ENCODE assay signal across 14 cellular contexts in genomic region chr1:198549863-198550262, GRCh38. TPM values are rescaled to one million over a fixed set of nuclear protein-coding genes. Genes with fewer than 3 reads are reported as not detected.
DNase-seq lines count a peak whose midpoint lies in the region; ATAC-seq and TF ChIP-seq lines count a peak whose summit lies in the region.
"Had no signal": no experiment of that assay in that cellular context is flagged by ENCODE, and none has a peak within 500 bp of the region (broad histone marks: within the 10 kb centered on the region; RNA-seq: fewer than 3 reads in every experiment).

No MANE protein-coding gene starts in this region.

- H3K27ac ChIP-seq in ovary: no peak overlapping the region
- H3K27ac ChIP-seq: brain microvascular endothelial cell, lower lobe of right lung, sigmoid colon had no signal

- POLR2A ChIA-PET in activated B cell treated with CpG ODN at 0.5 μM for 24 hours (lab: Charles Lee): interaction anchor here (0.5 to 4.3 kb wide), 15 partner anchors 11 to 156 kb away, joined by 3 to 40 read pairs (median 5); no protein-coding TSS in a partner anchor

- intact Hi-C loops in activated B cell treated with CpG ODN at 0.5 μM for 24 hours (cut with micrococcal nuclease): loop anchor here (1.0 to 5.0 kb wide), 5 partner anchors 11 to 393 kb away; partner anchors contain the start of genes NEK7 and PTPRC
- intact Hi-C loops in ovary (cut with DNase I): no loop called here

- peak overlapping the region; percentile 89 for H3K27ac Mint-ChIP-seq in activated B cell treated with CpG ODN at 0.5 μM for 24 hours

- no peak for TF ChIP-seq POLR2A in ovary (IDR thresholded peaks at IDR 0.05)

- peaks cover 67% of the 10 kb centered on the region for H3K4me1 Mint-ChIP-seq in activated B cell treated with CpG ODN at 0.5 μM for 24 hours

- H3K4me3 ChIP-seq in ovary: no peak overlapping the region
- H3K4me3 ChIP-seq: lower lobe of right lung, sigmoid colon had no signal

- H3K4me1 ChIP-seq in ovary (ENCODE audit: insufficient read depth): no peaks in the 10 kb centered on the region
- H3K4me1 ChIP-seq: sigmoid colon had no signal

- no peaks in the 10 kb centered on the region for H3K27me3 Mint-ChIP-seq in activated B cell treated with CpG ODN at 0.5 μM for 24 hours

- ATAC-seq in GM18498 (IDR thresholded peaks at IDR 0.05; ENCODE audit: unreplicated experiment) (peak; percentile 88), GM19463 (IDR thresholded peaks at IDR 0.05; ENCODE audit: unreplicated experiment) (peak; percentile 92), HG03039 (IDR thresholded peaks at IDR 0.05; ENCODE audit: unreplicated experiment) (peak; percentile 81), activated B cell treated with CpG ODN at 0.5 μM for 24 hours (ENCODE audit: low read depth) (peak; percentile 90)
- ATAC-seq: Right ventricle myocardium inferior had no signal

- no peak for TF ChIP-seq EP300 in ovary (IDR thresholded peaks at IDR 0.05)

- H3K36me3 ChIP-seq in ovary: no peaks in the 10 kb centered on the region
- H3K36me3 ChIP-seq: brain microvascular endothelial cell, lower lobe of right lung, sigmoid colon had no signal

- no peaks in the 10 kb centered on the region for H3K27me3 ChIP-seq in ovary
- H3K27me3 ChIP-seq: brain microvascular endothelial cell, sigmoid colon had no signal

- no peaks in the 10 kb centered on the region for H3K9me3 ChIP-seq in ovary
- H3K9me3 ChIP-seq: lower lobe of right lung, sigmoid colon had no signal

- CTCF ChIA-PET in activated B cell treated with CpG ODN at 0.5 μM for 24 hours (lab: Charles Lee): interaction anchor here (0.7 to 1.3 kb wide), 2 partner anchors 14 to 26 kb away, joined by 3 read pairs; no protein-coding TSS in a partner anchor

- TF ChIP-seq CTCF in activated B cell treated with CpG ODN at 0.5 μM for 24 hours (IDR thresholded peaks at IDR 0.05) (no peak), ovary (IDR thresholded peaks at IDR 0.05) (no peak)

- H3K36me3 Mint-ChIP-seq in activated B cell treated with CpG ODN at 0.5 μM for 24 hours (ENCODE audit: low read depth): no peaks in the 10 kb centered on the region

- H3K9me3 Mint-ChIP-seq in activated B cell treated with CpG ODN at 0.5 μM for 24 hours: peaks cover 7% of the 10 kb centered on the region

- peak overlapping the region; percentile 63 for H3K4me3 Mint-ChIP-seq in activated B cell treated with CpG ODN at 0.5 μM for 24 hours

- DNase-seq in activated B cell treated with CpG ODN at 0.5 μM for 24 hours (no peak), ovary (no peak), DMS79 treated with DMSO at 0.1 percent for 48 hours (lab: John Stamatoyannopoulos, UW) (no peak), DMS53 treated with DMSO at 0.1 percent for 48 hours (lab: John Stamatoyannopoulos, UW; ENCODE audit: unreplicated experiment) (no peak)
- no peak for DNase-seq in activated CD8-positive, alpha-beta memory T cell treated with anti-CD3 and anti-CD28 coated beads, Interleukin-2, amount 50 U/mL, for 48 hours
- DNase-seq: activated CD4-positive, alpha-beta T cell treated with anti-CD3 and anti-CD28 coated beads, Interleukin-2, amount 50 U/mL, for 1 hour; brain microvascular endothelial cell; lower lobe of right lung; NCI-H1417 treated with DMSO at 0.1 percent for 48 hours; sigmoid colon had no signal

RNA-seq across cellular contexts. Expression of gene ATP6V1G3, which starts 9.4 kb away (rescaled TPM):
- total RNA-seq in activated B cell treated with CpG ODN at 0.5 μM for 24 hours (not detected in 2 replicates), ovary (not detected)
- not detected for polyA plus RNA-seq in ovary
- total RNA-seq: lower lobe of right lung, Right ventricle myocardium inferior, sigmoid colon had no signal
- polyA plus RNA-seq: sigmoid colon had no signal
